13 cellular contexts compared by ENCODE assay signal in genomic region chr10:110842305-110842952, GRCh38. TPM values are rescaled to one million over a fixed set of nuclear protein-coding genes. Genes with fewer than 3 reads are reported as not detected.
DNase-seq lines count a peak whose midpoint lies in the region; ATAC-seq and TF ChIP-seq lines count a peak whose summit lies in the region.
"Had no signal": no experiment of that assay in that cellular context is flagged by ENCODE, and none has a peak within 500 bp of the region (broad histone marks: within the 10 kb centered on the region; RNA-seq: fewer than 3 reads in every experiment).

No MANE protein-coding gene starts in this region.

- H3K4me3 ChIP-seq in HL-60 (replicated peaks; ENCODE audit: insufficient read depth, low read length) (no peak overlapping the region), breast epithelium (no peak overlapping the region)
- H3K4me3 ChIP-seq: left lung had no signal

- intact Hi-C loops in activated CD4-positive, alpha-beta T cell treated with anti-CD3 and anti-CD28 coated beads, Interleukin-2, amount 10 ng/mL, durations not matched to agents 24 days and 14 days (cut with micrococcal nuclease) = loop anchor here (2.0 to 5.0 kb wide), 2 partner anchors 14 to 40 kb away; no protein-coding TSS in a partner anchor
- intact Hi-C loops in breast epithelium (cut with DNase I; ENCODE audit: low total_unique reads) = no loop called here

- H3K36me3 Mint-ChIP-seq in activated CD4-positive, alpha-beta T cell treated with anti-CD3 and anti-CD28 coated beads, Interleukin-2, amount 10 ng/mL, durations not matched to agents 24 days and 14 days (ENCODE audit: low read depth) = peaks cover 6% of the 10 kb centered on the region
- H3K36me3 Mint-ChIP-seq in stimulated activated memory B cell treated with anti-CD40 and anti-IgM and Interleukin-4, amounts not matched to agents 10 μg/mL and 1 μg/mL and 100 μg/mL, for 72 hours = peaks cover 4% of the 10 kb centered on the region

- no peaks in the 10 kb centered on the region for H3K9me3 Mint-ChIP-seq in activated CD4-positive, alpha-beta T cell treated with anti-CD3 and anti-CD28 coated beads, Interleukin-2, amount 10 ng/mL, durations not matched to agents 24 days and 14 days
- H3K9me3 Mint-ChIP-seq in stimulated activated memory B cell treated with anti-CD40 and anti-IgM and Interleukin-4, amounts not matched to agents 10 μg/mL and 1 μg/mL and 100 μg/mL, for 72 hours = no peaks in the 10 kb centered on the region

- peak overlapping the region; percentile 82 for H3K27ac Mint-ChIP-seq in activated CD4-positive, alpha-beta T cell treated with anti-CD3 and anti-CD28 coated beads, Interleukin-2, amount 10 ng/mL, durations not matched to agents 24 days and 14 days
- H3K27ac Mint-ChIP-seq in stimulated activated memory B cell treated with anti-CD40 and anti-IgM and Interleukin-4, amounts not matched to agents 10 μg/mL and 1 μg/mL and 100 μg/mL, for 72 hours = peak overlapping the region; percentile 96

- H3K4me1 ChIP-seq in breast epithelium = peaks cover 0 to 37% of the 10 kb centered on the region in 2 donors

- no peaks in the 10 kb centered on the region for H3K36me3 ChIP-seq in breast epithelium
- H3K36me3 ChIP-seq: left lung had no signal

- H3K27ac ChIP-seq in HL-60 (replicated peaks) = peak overlapping the region; percentile 1
- peak overlapping the region; percentile 60 to 90 for H3K27ac ChIP-seq in breast epithelium
- H3K27ac ChIP-seq: left lung, VCaP had no signal

- peak overlapping the region; percentile 30 for H3K4me3 Mint-ChIP-seq in activated CD4-positive, alpha-beta T cell treated with anti-CD3 and anti-CD28 coated beads, Interleukin-2, amount 10 ng/mL, durations not matched to agents 24 days and 14 days
- H3K4me3 Mint-ChIP-seq in stimulated activated memory B cell treated with anti-CD40 and anti-IgM and Interleukin-4, amounts not matched to agents 10 μg/mL and 1 μg/mL and 100 μg/mL, for 72 hours = peak overlapping the region; percentile 70

- H3K4me1 Mint-ChIP-seq in activated CD4-positive, alpha-beta T cell treated with anti-CD3 and anti-CD28 coated beads, Interleukin-2, amount 10 ng/mL, durations not matched to agents 24 days and 14 days = peaks cover 51% of the 10 kb centered on the region
- H3K4me1 Mint-ChIP-seq in stimulated activated memory B cell treated with anti-CD40 and anti-IgM and Interleukin-4, amounts not matched to agents 10 μg/mL and 1 μg/mL and 100 μg/mL, for 72 hours = peaks cover 76% of the 10 kb centered on the region

- no peaks in the 10 kb centered on the region for H3K9me3 ChIP-seq in breast epithelium
- H3K9me3 ChIP-seq: left lung had no signal

- peak; percentile 2 for ATAC-seq in stimulated activated memory B cell treated with anti-CD40 and anti-IgM and Interleukin-4, amounts not matched to agents 10 μg/mL and 1 μg/mL and 100 μg/mL, for 72 hours
- no peak for ATAC-seq in HG03460 (IDR thresholded peaks at IDR 0.05; ENCODE audit: unreplicated experiment)
- ATAC-seq: right cardiac atrium had no signal

- DNase-seq in activated CD4-positive, alpha-beta T cell treated with anti-CD3 and anti-CD28 coated beads, Interleukin-2, amount 10 ng/mL, durations not matched to agents 24 days and 14 days = no peak
- DNase-seq in activated CD4-positive, alpha-beta T cell treated with anti-CD3 and anti-CD28 coated beads, Interleukin-2, amount 50 U/mL, for 1 hour = no peak
- DNase-seq in HL-60 (ENCODE audit: low read depth in 1 of 2, low spot score in 1 of 2) (no peak), breast epithelium (ENCODE audit: low spot score in 2 of 2) (no peak), NCI-H526 treated with DMSO at 0.1 percent for 48 hours (lab: John Stamatoyannopoulos, UW) (no peak), 8988T (no peak)
- DNase-seq: ACHN, GDM1, left lung had no signal

- H3K27me3 ChIP-seq in HL-60 (ENCODE audit: insufficient read depth, poor library complexity, severe bottlenecking) (no peaks in the 10 kb centered on the region), breast epithelium (no peaks in the 10 kb centered on the region)
- H3K27me3 ChIP-seq: left lung had no signal

- no peak for TF ChIP-seq CTCF in HL-60 (IDR thresholded peaks at IDR 0.05; ENCODE audit: insufficient read depth, low read length)
- no peak for TF ChIP-seq CTCF in breast epithelium (IDR thresholded peaks at IDR 0.05)

- no peak for TF ChIP-seq POLR2A in breast epithelium (IDR thresholded peaks at IDR 0.05)

- no peaks in the 10 kb centered on the region for H3K27me3 Mint-ChIP-seq in activated CD4-positive, alpha-beta T cell treated with anti-CD3 and anti-CD28 coated beads, Interleukin-2, amount 10 ng/mL, durations not matched to agents 24 days and 14 days
- no peaks in the 10 kb centered on the region for H3K27me3 Mint-ChIP-seq in stimulated activated memory B cell treated with anti-CD40 and anti-IgM and Interleukin-4, amounts not matched to agents 10 μg/mL and 1 μg/mL and 100 μg/mL, for 72 hours

RNA-seq across cellular contexts. Expression of gene PDCD4, which starts 29.3 kb away (rescaled TPM):
- 45.2 and 53.6 TPM in 2 replicates for total RNA-seq in activated CD4-positive, alpha-beta T cell treated with anti-CD3 and anti-CD28 coated beads, Interleukin-2, amount 10 ng/mL, durations not matched to agents 24 days and 14 days
- 100 to 1,000 TPM; 101 to 319 (median 161) TPM for total RNA-seq in breast epithelium
